8 cellular contexts compared by ENCODE assay signal in the genomic region with DNA sequence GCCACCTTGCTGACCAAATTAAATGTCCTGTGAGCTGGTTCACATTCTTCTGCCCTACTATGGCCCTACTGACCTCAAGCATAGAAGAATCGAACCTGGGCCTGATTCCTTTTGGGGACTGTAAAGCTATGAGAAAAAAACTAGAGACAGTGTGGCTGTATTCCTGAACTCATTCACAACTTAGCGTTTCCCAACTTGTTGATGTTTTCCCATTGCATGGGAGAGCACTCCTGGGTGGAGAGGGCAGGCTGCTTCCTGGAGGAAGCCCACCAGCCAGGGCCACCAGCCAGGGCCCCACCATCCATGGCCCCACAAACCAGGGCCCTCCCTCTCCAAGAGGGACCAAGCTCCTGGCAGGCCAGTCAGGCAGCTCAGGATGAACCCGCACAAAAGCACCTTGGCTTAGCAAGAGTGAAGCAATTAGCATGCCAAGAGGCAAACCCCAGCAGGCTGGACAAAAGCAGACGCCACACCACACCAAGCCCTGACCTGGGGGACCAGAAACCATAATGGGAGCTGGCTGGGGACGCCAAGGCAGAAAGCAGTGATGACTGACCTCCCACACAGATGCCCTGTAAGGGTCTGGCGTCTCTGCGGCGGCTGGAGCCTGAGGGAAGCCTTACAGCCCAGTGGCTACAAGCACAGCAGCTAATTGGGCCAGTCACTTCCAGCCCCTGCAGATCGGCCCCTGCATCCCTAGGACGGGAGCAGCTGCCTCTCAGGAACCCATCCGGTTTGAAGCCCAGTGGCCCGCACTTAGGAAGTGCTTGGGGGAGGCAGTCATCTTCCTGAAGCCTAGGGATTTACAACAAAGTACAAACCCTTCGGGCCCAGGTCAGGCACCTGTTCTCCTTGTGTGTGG. TPM values are rescaled to one million over a fixed set of nuclear protein-coding genes. Genes with fewer than 3 reads are reported as not detected.
DNase-seq lines count a peak whose midpoint lies in the region; ATAC-seq and TF ChIP-seq lines count a peak whose summit lies in the region.

No MANE protein-coding gene starts in this region.

- H3K9me3 ChIP-seq in Karpas-422 (ENCODE audit: low read length) (no peaks in the 10 kb centered on the region), endocrine pancreas (ENCODE audit: control insufficient read depth, low read length) (no peaks in the 10 kb centered on the region), neuron (ENCODE audit: low read length) (no peaks in the 10 kb centered on the region)

- H3K27me3 ChIP-seq in Karpas-422 (ENCODE audit: low read length) (no peaks in the 10 kb centered on the region), endocrine pancreas (ENCODE audit: control insufficient read depth, insufficient read depth, low read length) (no peaks in the 10 kb centered on the region), neuron (ENCODE audit: insufficient read depth, low read length) (no peaks in the 10 kb centered on the region)

- no peak for TF ChIP-seq CTCF in C4-2B (conservative IDR thresholded peaks at IDR 0.05)

- peaks cover 63% of the 10 kb centered on the region for H3K79me2 ChIP-seq in Karpas-422 (ENCODE audit: low read length)

- no peak for ATAC-seq in GM18511 (IDR thresholded peaks at IDR 0.05; ENCODE audit: unreplicated experiment)

- no peaks in the 10 kb centered on the region for H3K36me3 ChIP-seq in Karpas-422 (ENCODE audit: insufficient read depth, low read length)
- no peaks in the 10 kb centered on the region for H3K36me3 ChIP-seq in endocrine pancreas (ENCODE audit: control insufficient read depth, insufficient read depth, low read length)
- peaks cover 11% of the 10 kb centered on the region for H3K36me3 ChIP-seq in neuron (ENCODE audit: insufficient read depth, low read length)

- H3K9me2 ChIP-seq in Karpas-422 (replicated peaks; ENCODE audit: insufficient read depth, low read length) = no peaks in the 10 kb centered on the region

- H3K4me1 ChIP-seq in Karpas-422 (ENCODE audit: low read length) = peaks cover 53% of the 10 kb centered on the region
- H3K4me1 ChIP-seq in endocrine pancreas (ENCODE audit: control insufficient read depth, insufficient read depth, low read length) = peaks cover 5% of the 10 kb centered on the region
- peaks cover 30% of the 10 kb centered on the region for H3K4me1 ChIP-seq in neuron (ENCODE audit: insufficient read depth, low read length)

- peak overlapping the region; percentile 68 for H3K4me2 ChIP-seq in Karpas-422 (ENCODE audit: low read depth, low read length, poor library complexity, severe bottlenecking)

- H3K27ac ChIP-seq in C4-2B (peak overlapping the region; percentile 43; the same call in 1 of the 2 replicates), Karpas-422 (ENCODE audit: low read length) (peak overlapping the region; percentile 84)

- peak overlapping the region; percentile 85 for H3K4me3 ChIP-seq in Karpas-422 (ENCODE audit: low read length)
- no peak overlapping the region for H3K4me3 ChIP-seq in endocrine pancreas (ENCODE audit: control insufficient read depth, insufficient read depth, low read length)
- H3K4me3 ChIP-seq in neuron (ENCODE audit: low read length) = peak overlapping the region; percentile 92

- H3K9ac ChIP-seq in Karpas-422 (ENCODE audit: low read length) (peak overlapping the region; percentile 90), endocrine pancreas (ENCODE audit: control insufficient read depth, insufficient read depth, low read length) (peak overlapping the region; percentile 6)

- peaks cover 6% of the 10 kb centered on the region; the same call in 1 of the 2 replicates for H4K20me1 ChIP-seq in Karpas-422 (ENCODE audit: insufficient read depth, low read depth, low read length)

- H2AFZ ChIP-seq in Karpas-422 (ENCODE audit: low read length) (no peak overlapping the region), neuron (ENCODE audit: low read depth, low read length) (no peak overlapping the region)

- DNase-seq in Karpas-422 (no peak), nucleus accumbens (lab: John Stamatoyannopoulos, UW) (no peak), middle frontal gyrus (ENCODE audit: extremely low spot score, low spot score) (no peak), NCI-H2107 treated with DMSO at 0.1 percent for 48 hours (lab: John Stamatoyannopoulos, UW; ENCODE audit: unreplicated experiment) (no peak)

RNA-seq across cellular contexts. Expression of gene CERK, which starts 2.1 kb away (rescaled TPM):
- 53.8 and 79.0 TPM in 2 replicates for total RNA-seq in Karpas-422 (2014; rRNA removed; shearing (Covaris generic); ENCODE audit: low replicate concordance)

RNA-seq across cellular contexts. Expression of gene TBC1D22A, which starts 26.5 kb away (rescaled TPM):
- 27.7 and 39.2 TPM in 2 replicates for total RNA-seq in Karpas-422 (2014; rRNA removed; shearing (Covaris generic); ENCODE audit: low replicate concordance)
